Comparison of ENCODE assay signal across 9 cellular contexts in genomic region chr16:4515611-4516233, GRCh38. TPM values are rescaled to one million over a fixed set of nuclear protein-coding genes. Genes with fewer than 3 reads are reported as not detected.
DNase-seq lines count a peak whose midpoint lies in the region; ATAC-seq and TF ChIP-seq lines count a peak whose summit lies in the region.
"Had no signal": no experiment of that assay in that cellular context is flagged by ENCODE, and none has a peak within 500 bp of the region (broad histone marks: within the 10 kb centered on the region; RNA-seq: fewer than 3 reads in every experiment).

No MANE protein-coding gene starts in this region.

- POLR2A ChIA-PET in CD8-positive, alpha-beta T cell (lab: Charles Lee): interaction anchor here (2.0 kb wide), 1 partner anchor 10 kb away, joined by 8 read pairs; no protein-coding TSS in a partner anchor

- H3K4me3 Mint-ChIP-seq in CD8-positive, alpha-beta T cell: peak overlapping the region; percentile 54
- H3K4me3 Mint-ChIP-seq in T-helper 17 cell: peak overlapping the region; percentile 72

- H3K9me2 ChIP-seq in hepatocyte (replicated peaks; ENCODE audit: insufficient read depth): no peaks in the 10 kb centered on the region

- peaks cover 56% of the 10 kb centered on the region for H3K79me2 ChIP-seq in hepatocyte

- H3K4me1 ChIP-seq in CD8-positive, alpha-beta T cell (ENCODE audit: insufficient read depth, low read length): peaks cover 34% of the 10 kb centered on the region
- H3K4me1 ChIP-seq in left lung (peaks cover 22 to 53% of the 10 kb centered on the region in 2 donors), hepatocyte (ENCODE audit: insufficient read depth) (no peaks in the 10 kb centered on the region)

- H3K27me3 Mint-ChIP-seq in CD8-positive, alpha-beta T cell (ENCODE audit: low read depth): no peaks in the 10 kb centered on the region
- no peaks in the 10 kb centered on the region for H3K27me3 Mint-ChIP-seq in T-helper 17 cell

- H3K27me3 ChIP-seq in CD8-positive, alpha-beta T cell (ENCODE audit: insufficient read depth, low read length): no peaks in the 10 kb centered on the region
- H3K27me3 ChIP-seq in left lung (no peaks in the 10 kb centered on the region), hepatocyte (no peaks in the 10 kb centered on the region)

- H3K4me1 Mint-ChIP-seq in CD8-positive, alpha-beta T cell (ENCODE audit: low read depth): peaks cover 51% of the 10 kb centered on the region
- H3K4me1 Mint-ChIP-seq in T-helper 17 cell: peaks cover 31% of the 10 kb centered on the region

- intact Hi-C loops in CD8-positive, alpha-beta T cell (cut with DNase I, micrococcal nuclease): no loop called here
- intact Hi-C loops in left lung (cut with DNase I): loop anchor here in 1 of 2 donors (10.0 kb wide), 1 partner anchor 69 kb away; no protein-coding TSS in a partner anchor

- peak; percentile 44 for ATAC-seq in CD8-positive, alpha-beta T cell
- ATAC-seq in HG02759 (IDR thresholded peaks at IDR 0.05; ENCODE audit: unreplicated experiment) (peak; percentile 60), T-helper 17 cell (peak; percentile 39), left lung (peak; percentile 43)

- peaks cover 16% of the 10 kb centered on the region for H4K20me1 ChIP-seq in hepatocyte (ENCODE audit: insufficient read depth, poor library complexity, severe bottlenecking)

- H3K4me3 ChIP-seq in CD8-positive, alpha-beta T cell (ENCODE audit: low read depth, low read length): no peak overlapping the region
- H3K4me3 ChIP-seq in left lung (no peak overlapping the region), hepatocyte (no peak overlapping the region)

- H3K36me3 ChIP-seq in CD8-positive, alpha-beta T cell (ENCODE audit: insufficient read depth, low read length): peaks cover 10% of the 10 kb centered on the region
- H3K36me3 ChIP-seq in left lung (peaks cover 0 to 30% of the 10 kb centered on the region in 2 donors), hepatocyte (replicated peaks; ENCODE audit: insufficient read depth, low read depth) (no peaks in the 10 kb centered on the region)

- no peak for DNase-seq in CD8-positive, alpha-beta T cell
- DNase-seq in T-helper 17 cell (no peak), left lung (no peak), hepatocyte (ENCODE audit: low spot score) (no peak), NCI-H1092 (lab: John Stamatoyannopoulos, UW) (no peak), DMS153 (lab: John Stamatoyannopoulos, UW) (no peak), activated gamma-delta T cell treated with Interleukin-2 at 50 U/mL for 16 hours (no peak)
- DNase-seq: NCI-H1417 had no signal

- H3K27ac ChIP-seq in CD8-positive, alpha-beta T cell (ENCODE audit: low read depth, low read length): peak overlapping the region; percentile 16
- H3K27ac ChIP-seq in left lung: peak overlapping the region; percentile 40 to 75
- no peak overlapping the region for H3K27ac ChIP-seq in hepatocyte

- CTCF ChIA-PET in CD8-positive, alpha-beta T cell (lab: Charles Lee): interaction anchor here (2.4 kb wide), 1 partner anchor 10 kb away, joined by 11 read pairs; no protein-coding TSS in a partner anchor

- H3K9me3 ChIP-seq in CD8-positive, alpha-beta T cell (ENCODE audit: low read length): no peaks in the 10 kb centered on the region
- H3K9me3 ChIP-seq in T-helper 17 cell (ENCODE audit: control insufficient read depth, low read length, poor library complexity, severe bottlenecking) (no peaks in the 10 kb centered on the region), left lung (no peaks in the 10 kb centered on the region), hepatocyte (ENCODE audit: low read depth) (no peaks in the 10 kb centered on the region)

- H3K36me3 Mint-ChIP-seq in CD8-positive, alpha-beta T cell: peaks cover 34% of the 10 kb centered on the region
- peaks cover 1% of the 10 kb centered on the region for H3K36me3 Mint-ChIP-seq in T-helper 17 cell (ENCODE audit: low read depth)

- WGBS in hepatocyte (ENCODE audit: low lambda C conversion rate, missing lambda C conversion rate): 81% methylated on average over 5 of the region's 5 CpGs

- H3K27ac Mint-ChIP-seq in CD8-positive, alpha-beta T cell: peak overlapping the region; percentile 85
- H3K27ac Mint-ChIP-seq in T-helper 17 cell: peak overlapping the region; percentile 89

- no peaks in the 10 kb centered on the region for H3K9me3 Mint-ChIP-seq in CD8-positive, alpha-beta T cell

- no peak for TF ChIP-seq CTCF in CD8-positive, alpha-beta T cell (IDR thresholded peaks at IDR 0.05)
- no peak for TF ChIP-seq CTCF in left lung (IDR thresholded peaks at IDR 0.05)
- no peak for TF ChIP-seq CTCF in hepatocyte (IDR thresholded peaks at IDR 0.05; ENCODE audit: poor library complexity)

- H3K4me2 ChIP-seq in hepatocyte: no peak overlapping the region

- no peak overlapping the region for H2AFZ ChIP-seq in hepatocyte

RNA-seq across cellular contexts. Expression of gene CDIP1, which starts 22.9 kb away (rescaled TPM):
- total RNA-seq in CD8-positive, alpha-beta T cell: 10 to 100 TPM; 21.7 to 25.0 TPM
- 10 to 100 TPM; 20.2 to 29.5 TPM for total RNA-seq in T-helper 17 cell
- 10 to 100 TPM; 22.2 to 27.0 TPM for total RNA-seq in left lung
- total RNA-seq in hepatocyte: 19.7 and 22.0 TPM in 2 replicates
- polyA plus RNA-seq in hepatocyte: 29.3 and 33.3 TPM in 2 replicates

RNA-seq across cellular contexts. Expression of gene HMOX2, which starts 39.5 kb away (rescaled TPM):
- 10 to 100 TPM; 31.7 to 36.4 TPM for total RNA-seq in CD8-positive, alpha-beta T cell
- 10 to 100 TPM; 31.9 to 58.8 TPM for total RNA-seq in T-helper 17 cell
- total RNA-seq in left lung: 10 to 100 TPM; 50.8 to 51.5 TPM
- 57.7 and 68.8 TPM in 2 replicates for total RNA-seq in hepatocyte
- polyA plus RNA-seq in hepatocyte: 108 TPM in 2 replicates

RNA-seq across cellular contexts. Expression of gene C16orf96, which starts 40.4 kb away (rescaled TPM):
- total RNA-seq in CD8-positive, alpha-beta T cell: under 1 TPM; 0.27 to 0.42 TPM
- total RNA-seq in T-helper 17 cell (under 1 TPM; 0.08 to 0.20 TPM), left lung (under 1 TPM; 0.17 to 0.18 TPM), hepatocyte (0.12 and 0.20 TPM in 2 replicates)
- polyA plus RNA-seq in hepatocyte: 0.15 TPM in 1 of 2 replicates, not detected in the other

RNA-seq across cellular contexts. Expression of gene NMRAL1, which starts 41.3 kb away (rescaled TPM):
- 10 to 100 TPM; 30.5 to 31.8 TPM for total RNA-seq in CD8-positive, alpha-beta T cell
- 10 to 100 TPM; 40.5 to 45.4 TPM for total RNA-seq in T-helper 17 cell
- total RNA-seq in left lung: 10 to 100 TPM; 31.4 to 36.5 TPM
- 42.7 and 47.6 TPM in 2 replicates for total RNA-seq in hepatocyte
- 47.5 and 49.5 TPM in 2 replicates for polyA plus RNA-seq in hepatocyte
